21 cellular contexts compared by ENCODE assay signal in genomic region chr1:8765253-8765652, GRCh38. TPM values are rescaled to one million over a fixed set of nuclear protein-coding genes. Genes with fewer than 3 reads are reported as not detected.
DNase-seq lines count a peak whose midpoint lies in the region; ATAC-seq and TF ChIP-seq lines count a peak whose summit lies in the region.
"Had no signal": no experiment of that assay in that cellular context is flagged by ENCODE, and none has a peak within 500 bp of the region (broad histone marks: within the 10 kb centered on the region; RNA-seq: fewer than 3 reads in every experiment).

No MANE protein-coding gene starts in this region.

- in situ Hi-C loops in GM13976 (cut with MboI; ENCODE audit: low sequenced_read_pairs, unreplicated experiment), result no loop called here

- no peak for ATAC-seq in Right ventricle myocardium inferior
- no peak for ATAC-seq in HG03342 (IDR thresholded peaks at IDR 0.05; ENCODE audit: unreplicated experiment)
- ATAC-seq: Panc1, SK-N-SH treated with all-trans-retinoic acid at 6 μM for 48 hours had no signal

- intact Hi-C loops in Right ventricle myocardium inferior (cut with DNase I), result no loop called here

- H3K27me3 Mint-ChIP-seq in endodermal cell (ENCODE audit: insufficient read depth), result no peaks in the 10 kb centered on the region

- H3K27me3 ChIP-seq in cardiac muscle cell, result no peaks in the 10 kb centered on the region
- no peaks in the 10 kb centered on the region for H3K27me3 ChIP-seq in endodermal cell (ENCODE audit: control insufficient read depth, insufficient read depth, low read length, poor library complexity, severe bottlenecking)

- H3K9me3 ChIP-seq in cardiac muscle cell (ENCODE audit: low read depth) (no peaks in the 10 kb centered on the region), SK-N-MC (ENCODE audit: low read depth, low read length) (no peaks in the 10 kb centered on the region), endodermal cell (ENCODE audit: control insufficient read depth, low read length) (no peaks in the 10 kb centered on the region)

- H3K27ac ChIP-seq in cardiac muscle cell, result peak overlapping the region; percentile 73
- H3K27ac ChIP-seq in SK-N-MC, result peak overlapping the region; percentile 54; the same call in 1 of the 2 replicates
- no peak overlapping the region for H3K27ac ChIP-seq in endodermal cell (ENCODE audit: low read depth, low read length)
- H3K27ac ChIP-seq: 22Rv1 had no signal

- no peak overlapping the region for H3K4me3 Mint-ChIP-seq in endodermal cell

- TF ChIP-seq CTCF in cardiac muscle cell (IDR thresholded peaks at IDR 0.05; ENCODE audit: low read depth, low read length) (no peak), endodermal cell (conservative IDR thresholded peaks at IDR 0.05) (no peak), GM13976 (IDR thresholded peaks at IDR 0.05; ENCODE audit: borderline replicate concordance, control extremely low read depth, extremely low read depth, insufficient read depth, missing control alignments) (no peak)

- peak overlapping the region; percentile 29 for H3K27ac Mint-ChIP-seq in endodermal cell

- H3K4me3 ChIP-seq in cardiac muscle cell (no peak overlapping the region), SK-N-MC (no peak overlapping the region), endodermal cell (ENCODE audit: low read length) (peak overlapping the region; percentile 50)

- no peaks in the 10 kb centered on the region for H3K36me3 ChIP-seq in cardiac muscle cell
- H3K36me3 ChIP-seq in SK-N-MC (ENCODE audit: insufficient read depth, low read length), result no peaks in the 10 kb centered on the region
- H3K36me3 ChIP-seq in endodermal cell (ENCODE audit: control insufficient read depth, insufficient read depth, low read length), result peaks cover 6% of the 10 kb centered on the region

- 85 to 91% methylated on average over 3 to 4 of the region's 4 CpGs for whole genome bisulfite sequencing in endodermal cell (ENCODE audit: insufficient coverage in 1 of 2, insufficient read length in 1 of 2), 2 experiments

- peaks cover 28% of the 10 kb centered on the region for H3K4me1 ChIP-seq in cardiac muscle cell (ENCODE audit: low read depth)
- peaks cover 9% of the 10 kb centered on the region for H3K4me1 ChIP-seq in endodermal cell (ENCODE audit: control insufficient read depth, insufficient read depth, low read length)

- H3K9me3 Mint-ChIP-seq in endodermal cell, result no peaks in the 10 kb centered on the region

- DNase-seq in cardiac muscle cell (ENCODE audit: low read depth in 1 of 2, low spot score in 1 of 2), result peak in 1 of 2 donors; percentile 16
- DNase-seq in Right ventricle myocardium inferior (ENCODE audit: missing footprints), result no peak
- no peak for DNase-seq in SK-N-MC (ENCODE audit: low read depth, low spot score)
- DNase-seq in endodermal cell, result no peak
- no peak for DNase-seq in GM13976 (ENCODE audit: low spot score)
- DNase-seq in HUDEP-2 (lab: John Stamatoyannopoulos, UW; ENCODE audit: unreplicated experiment in 76 of 76), result no peak
- DNase-seq in NOMO-1 treated with DMSO at 0.1 percent for 48 hours (lab: John Stamatoyannopoulos, UW; ENCODE audit: unreplicated experiment), result no peak
- DNase-seq: DMS 273 treated with DMSO at 0.1 percent for 48 hours, GF-D8, H7, KBM-7, MV-4-11, NCI-H1417 treated with DMSO at 0.1 percent for 48 hours, NCI-H2029 treated with DMSO at 0.1 percent for 48 hours, NCI-H2171 treated with DMSO at 0.1 percent for 48 hours, NCI-H446 treated with DMSO at 0.1 percent for 48 hours, NCI-H748 treated with DMSO at 0.1 percent for 48 hours had no signal

- peaks cover 7% of the 10 kb centered on the region for H3K36me3 Mint-ChIP-seq in endodermal cell (ENCODE audit: low read depth)

- peaks cover 31% of the 10 kb centered on the region for H3K4me1 Mint-ChIP-seq in endodermal cell

- H3K9ac ChIP-seq in SK-N-MC (ENCODE audit: insufficient read length), result no peak overlapping the region
- no peak overlapping the region for H3K9ac ChIP-seq in endodermal cell (ENCODE audit: extremely low read depth, low read length, poor library complexity, severe bottlenecking)

RNA-seq across cellular contexts. Expression of gene RERE, which starts 52.2 kb away (rescaled TPM):
- total RNA-seq in cardiac muscle cell (59.5 and 81.0 TPM in 2 replicates), Right ventricle myocardium inferior (133 TPM), endodermal cell (100 to 1,000 TPM; 159 to 179 TPM)
- 70.3 and 72.5 TPM in 2 replicates for polyA plus RNA-seq in cardiac muscle cell
- polyA plus RNA-seq in endodermal cell (2013, experiment 1 of 2), result 120 TPM
- polyA plus RNA-seq in endodermal cell (2013, experiment 2 of 2), result 97.7 TPM
